8 cellular contexts compared by ENCODE assay signal in genomic region chr1:227734546-227734857, GRCh38. TPM values are rescaled to one million over a fixed set of nuclear protein-coding genes. Genes with fewer than 3 reads are reported as not detected.
DNase-seq lines count a peak whose midpoint lies in the region; ATAC-seq and TF ChIP-seq lines count a peak whose summit lies in the region.

No MANE protein-coding gene starts in this region.

- no peaks in the 10 kb centered on the region for H3K9me3 ChIP-seq in SK-N-SH

- H3K79me2 ChIP-seq in SK-N-SH (ENCODE audit: insufficient read depth), result peaks cover 67% of the 10 kb centered on the region

- ATAC-seq in GM21717 (IDR thresholded peaks at IDR 0.05; ENCODE audit: unreplicated experiment), result peak; percentile 3

- H3F3A ChIP-seq in SK-N-SH (replicated peaks; ENCODE audit: insufficient read depth), result no peaks in the 10 kb centered on the region

- peaks cover 5% of the 10 kb centered on the region; the same call in 1 of the 2 replicates for H4K20me1 ChIP-seq in SK-N-SH (ENCODE audit: insufficient read depth)

- no peak for TF ChIP-seq RAD21 in SK-N-SH (IDR thresholded peaks at IDR 0.05; ENCODE audit: low read length)

- no peaks in the 10 kb centered on the region for H3K9me2 ChIP-seq in SK-N-SH

- peak overlapping the region; percentile 54 to 67; a peak in 2 of 4 replicates for H3K27ac ChIP-seq in SK-N-SH (ENCODE audit: low read depth in 2 of 2, low read length in 1 of 2)

- H3K4me3 ChIP-seq in AG04449 (ENCODE audit: low read depth, low read length) (peak overlapping the region; percentile 93), SK-N-SH (ENCODE audit: low read depth in 2 of 2, low read length in 1 of 2) (peak overlapping the region; percentile 63 to 97), fibroblast of villous mesenchyme (ENCODE audit: low read depth, low read length) (peak overlapping the region; percentile 75), skeletal muscle cell (ENCODE audit: low read depth, low read length) (peak overlapping the region; percentile 92)

- DNase-seq in AG04449 (ENCODE audit: low read depth, low spot score) (no peak), SK-N-SH (no peak), fibroblast of villous mesenchyme (ENCODE audit: low read depth) (no peak), skeletal muscle cell (ENCODE audit: low read depth) (no peak), NCI-H1436 treated with DMSO at 0.1 percent for 48 hours (lab: John Stamatoyannopoulos, UW) (no peak), H4 (ENCODE audit: low spot score) (no peak)
- DNase-seq in stimulated activated CD4-positive, alpha-beta T cell treated with anti-CD3 and anti-CD28 coated beads, Interleukin-2, amount 100 ng/mL, for 24 hours, result no peak

- H2AFZ ChIP-seq in SK-N-SH (ENCODE audit: low read depth), result peak overlapping the region; percentile 76; the same call in 1 of the 2 replicates

- peaks cover 3 to 28% of the 10 kb centered on the region in 2 experiments; a peak in 2 of 4 replicates for H3K4me1 ChIP-seq in SK-N-SH (ENCODE audit: control insufficient read depth in 1 of 2, insufficient read depth in 2 of 2, low read depth in 1 of 2, low read length in 1 of 2)

- peak overlapping the region; percentile 100 for H3K4me2 ChIP-seq in SK-N-SH

- H3K27me3 ChIP-seq in SK-N-SH (ENCODE audit: insufficient read depth), result no peaks in the 10 kb centered on the region

- peaks cover 6 to 29% of the 10 kb centered on the region in 2 experiments for H3K36me3 ChIP-seq in SK-N-SH (replicated peaks in 1 of 2; ENCODE audit: control insufficient read depth in 1 of 2, insufficient read depth in 2 of 2, low read length in 1 of 2)

- CTCF ChIA-PET in AG04449 (lab: Yijun Ruan, JAX) (interaction anchor here (1.0 to 1.6 kb wide), 4 partner anchors 31 to 219 kb away, joined by 3 to 10 read pairs (median 4); no protein-coding TSS in a partner anchor), SK-N-SH (lab: Yijun Ruan, JAX) (interaction anchor here (1.2 kb wide), 1 partner anchor 211 kb away, joined by 3 read pairs; no protein-coding TSS in a partner anchor)

- WGBS in SK-N-SH (ENCODE audit: low lambda C conversion rate), result 4% methylated on average over 9 of the region's 10 CpGs

- H3K9ac ChIP-seq in SK-N-SH, result peak overlapping the region; percentile 89

- TF ChIP-seq EP300 in SK-N-SH (IDR thresholded peaks at IDR 0.05; ENCODE audit: borderline replicate concordance in 1 of 2, low read depth in 1 of 2, low read length in 1 of 2), result no peak

- POLR2A ChIA-PET in AG04449 (lab: Yijun Ruan, JAX) (interaction anchor here (0.6 to 1.1 kb wide), 4 partner anchors 13 to 171 kb away, joined by 3 to 4 read pairs (median 3); partner anchors contain the start of gene ZNF678), SK-N-SH (lab: Yijun Ruan, JAX) (no interaction called here)

- TF ChIP-seq CTCF in AG04449 (IDR thresholded peaks at IDR 0.05; ENCODE audit: insufficient read depth, low read length, missing control alignments), result no peak
- TF ChIP-seq CTCF in SK-N-SH (IDR thresholded peaks at IDR 0.05), result no peak
- TF ChIP-seq CTCF in fibroblast of villous mesenchyme (IDR thresholded peaks at IDR 0.05; ENCODE audit: insufficient read depth, low read depth, low read length), result no peak

TF ChIP-seq in SK-N-SH, 30 proteins besides CTCF, POLR2A, EP300 and RAD21:
- TF ChIP-seq MXI1 (IDR thresholded peaks at IDR 0.05; ENCODE audit: low read depth, low read length) (no peak), USF1 (IDR thresholded peaks at IDR 0.05; ENCODE audit: borderline replicate concordance, low read depth) (no peak), RFX5 (IDR thresholded peaks at IDR 0.05; ENCODE audit: low read length) (no peak), REST (IDR thresholded peaks at IDR 0.05; ENCODE audit: low read depth, low read length) (no peak), FOXJ3 (CRISPR knock-in tag; IDR thresholded peaks at IDR 0.05) (no peak), GATA2 (CRISPR knock-in tag; IDR thresholded peaks at IDR 0.05) (no peak), MAX (IDR thresholded peaks at IDR 0.05; ENCODE audit: low read depth) (no peak), SMC3 (IDR thresholded peaks at IDR 0.05; ENCODE audit: low read depth, low read length) (no peak), TCF12 (IDR thresholded peaks at IDR 0.05) (no peak), YY1 (IDR thresholded peaks at IDR 0.05; ENCODE audit: low read depth) (no peak)

RNA-seq across cellular contexts. Expression of gene JMJD4, which starts 0.6 kb away (rescaled TPM):
- 15.0 and 16.6 TPM in 2 replicates for polyA plus RNA-seq in SK-N-SH (2012; rRNA removed)
- polyA plus RNA-seq in SK-N-SH (2012; cell fraction: cytosol; rRNA removed), result 5.9 and 11.5 TPM in 2 replicates
- 24.2 and 29.6 TPM in 2 replicates for polyA plus RNA-seq in SK-N-SH (2012; cell fraction: nucleus; rRNA removed)
- total RNA-seq in fibroblast of villous mesenchyme, result 25.5 and 32.5 TPM in 2 replicates
- 15.1 and 19.7 TPM in 2 replicates for total RNA-seq in H4 (2014; rRNA removed; shearing (Covaris generic))

RNA-seq across cellular contexts. Expression of gene SNAP47, which starts 0.7 kb away (rescaled TPM):
- 44.0 and 45.6 TPM in 2 replicates for polyA plus RNA-seq in SK-N-SH (2012; rRNA removed)
- polyA plus RNA-seq in SK-N-SH (2012; cell fraction: cytosol; rRNA removed), result 41.0 and 45.9 TPM in 2 replicates
- polyA plus RNA-seq in SK-N-SH (2012; cell fraction: nucleus; rRNA removed), result 32.7 and 40.3 TPM in 2 replicates
- 51.9 and 58.3 TPM in 2 replicates for total RNA-seq in fibroblast of villous mesenchyme
- total RNA-seq in H4 (2014; rRNA removed; shearing (Covaris generic)), result 61.3 and 61.6 TPM in 2 replicates
